Comparison of ENCODE assay signal across 8 cellular contexts in genomic region chr12:460301-461230, GRCh38. TPM values are rescaled to one million over a fixed set of nuclear protein-coding genes. Genes with fewer than 3 reads are reported as not detected.
A peak's percentile ranks its signal among the peaks of the same experiment; 100 is the strongest.
DNase-seq lines count a peak whose midpoint lies in the region; ATAC-seq and TF ChIP-seq lines count a peak whose summit lies in the region.

No MANE protein-coding gene starts in this region.

- ATAC-seq in activated CD8-positive, alpha-beta T cell treated with anti-CD3 and anti-CD28 coated beads, Interleukin-2, amount 10 ng/mL, durations not matched to agents 7 days and 5 days, result peak; percentile 82
- no peak for ATAC-seq in GM21515 (IDR thresholded peaks at IDR 0.05; ENCODE audit: unreplicated experiment)

- H3K27me3 Mint-ChIP-seq in activated CD8-positive, alpha-beta T cell treated with anti-CD3 and anti-CD28 coated beads, Interleukin-2, amount 10 ng/mL, durations not matched to agents 7 days and 5 days (ENCODE audit: low read depth), result peaks cover 71% of the 10 kb centered on the region

- no peaks in the 10 kb centered on the region for H3K9me3 Mint-ChIP-seq in activated CD8-positive, alpha-beta T cell treated with anti-CD3 and anti-CD28 coated beads, Interleukin-2, amount 10 ng/mL, durations not matched to agents 7 days and 5 days (ENCODE audit: insufficient read depth)

- H3K4me1 Mint-ChIP-seq in activated CD8-positive, alpha-beta T cell treated with anti-CD3 and anti-CD28 coated beads, Interleukin-2, amount 10 ng/mL, durations not matched to agents 7 days and 5 days (ENCODE audit: low read depth), result peaks cover 9% of the 10 kb centered on the region

- peak overlapping the region; percentile 73 for H3K4me3 Mint-ChIP-seq in activated CD8-positive, alpha-beta T cell treated with anti-CD3 and anti-CD28 coated beads, Interleukin-2, amount 10 ng/mL, durations not matched to agents 7 days and 5 days

- H2AFZ ChIP-seq in ACC112 (ENCODE audit: low read length, unreplicated experiment), result peak overlapping the region; percentile 19

- H3K27ac Mint-ChIP-seq in activated CD8-positive, alpha-beta T cell treated with anti-CD3 and anti-CD28 coated beads, Interleukin-2, amount 10 ng/mL, durations not matched to agents 7 days and 5 days, result no peak overlapping the region

- no peaks in the 10 kb centered on the region for H3K79me2 ChIP-seq in ACC112 (ENCODE audit: control insufficient read depth, insufficient read depth, low read length, unreplicated experiment)

- H3K4me3 ChIP-seq in ACC112 (ENCODE audit: low read depth, low read length) (peak overlapping the region; percentile 68; the same call in 1 of the 2 replicates), HL-60 (replicated peaks; ENCODE audit: insufficient read depth, low read length) (peak overlapping the region; percentile 30), epithelial cell of proximal tubule (ENCODE audit: low read depth, low read length) (peak overlapping the region; percentile 54), neutrophil (ENCODE audit: low read depth in 1 of 2, low read length in 1 of 2) (peak overlapping the region; percentile 28 to 48)

- H3K36me3 Mint-ChIP-seq in activated CD8-positive, alpha-beta T cell treated with anti-CD3 and anti-CD28 coated beads, Interleukin-2, amount 10 ng/mL, durations not matched to agents 7 days and 5 days (ENCODE audit: low read depth), result no peaks in the 10 kb centered on the region

- no peak for TF ChIP-seq CTCF in HL-60 (IDR thresholded peaks at IDR 0.05; ENCODE audit: insufficient read depth, low read length)
- no peak for TF ChIP-seq CTCF in epithelial cell of proximal tubule (conservative IDR thresholded peaks at IDR 0.05; ENCODE audit: low read depth, low read length)
- TF ChIP-seq CTCF in neutrophil (IDR thresholded peaks at IDR 0.05), result no peak

- POLR2A ChIA-PET in activated CD8-positive, alpha-beta T cell treated with anti-CD3 and anti-CD28 coated beads, Interleukin-2, amount 10 ng/mL, durations not matched to agents 7 days and 5 days (lab: Charles Lee), result interaction anchor here (0.9 kb wide), 1 partner anchor 59 kb away, joined by 3 read pairs; the partner anchor contains the start of gene CCDC77

- no peaks in the 10 kb centered on the region for H3K9me3 ChIP-seq in neutrophil

- H3K36me3 ChIP-seq in ACC112 (ENCODE audit: insufficient read depth, low read length), result no peaks in the 10 kb centered on the region
- H3K36me3 ChIP-seq in neutrophil, result no peaks in the 10 kb centered on the region

- DNase-seq in HL-60 (ENCODE audit: low read depth in 1 of 2, low spot score in 1 of 2), result no peak
- peak; percentile 52 for DNase-seq in activated CD8-positive, alpha-beta T cell treated with anti-CD3 and anti-CD28 coated beads, Interleukin-2, amount 10 ng/mL, durations not matched to agents 7 days and 5 days
- no peak for DNase-seq in epithelial cell of proximal tubule (ENCODE audit: low read depth)
- no peak for DNase-seq in NCI-H510A (lab: John Stamatoyannopoulos, UW)
- no peak for DNase-seq in GM19238 (ENCODE audit: insufficient read length, low spot score)

- H3K27me3 ChIP-seq in ACC112 (ENCODE audit: insufficient read depth, low read length), result peaks cover 91% of the 10 kb centered on the region
- H3K27me3 ChIP-seq in HL-60 (ENCODE audit: insufficient read depth, poor library complexity, severe bottlenecking), result peaks cover 43% of the 10 kb centered on the region
- peaks cover 100% of the 10 kb centered on the region for H3K27me3 ChIP-seq in neutrophil

- H3K27ac ChIP-seq in ACC112 (ENCODE audit: low read depth, low read length), result no peak overlapping the region
- H3K27ac ChIP-seq in HL-60 (replicated peaks), result no peak overlapping the region
- no peak overlapping the region for H3K27ac ChIP-seq in neutrophil

- H3K4me1 ChIP-seq in ACC112 (ENCODE audit: control insufficient read depth, insufficient read depth, low read length, unreplicated experiment), result peaks cover 4% of the 10 kb centered on the region
- H3K4me1 ChIP-seq in neutrophil (ENCODE audit: control insufficient read depth in 1 of 2, insufficient read depth in 1 of 2, low read depth in 1 of 2, low read length in 1 of 2), result peaks cover 4 to 16% of the 10 kb centered on the region in 2 experiments

- CTCF ChIA-PET in activated CD8-positive, alpha-beta T cell treated with anti-CD3 and anti-CD28 coated beads, Interleukin-2, amount 10 ng/mL, durations not matched to agents 7 days and 5 days (lab: Charles Lee), result interaction anchor here (1.7 to 2.5 kb wide), 2 partner anchors 87 kb away, joined by 5 to 11 read pairs; no protein-coding TSS in a partner anchor

RNA-seq across cellular contexts. Expression of gene B4GALNT3, which starts 0.8 kb away (rescaled TPM):
- 10 to 100 TPM; 10.9 to 11.1 TPM for total RNA-seq in activated CD8-positive, alpha-beta T cell treated with anti-CD3 and anti-CD28 coated beads, Interleukin-2, amount 10 ng/mL, durations not matched to agents 7 days and 5 days
- 5.0 and 7.1 TPM in 2 replicates for total RNA-seq in epithelial cell of proximal tubule

RNA-seq across cellular contexts. Expression of gene CCDC77, which starts 59.1 kb away (rescaled TPM):
- 10 to 100 TPM; 16.8 to 18.9 TPM for total RNA-seq in activated CD8-positive, alpha-beta T cell treated with anti-CD3 and anti-CD28 coated beads, Interleukin-2, amount 10 ng/mL, durations not matched to agents 7 days and 5 days
- total RNA-seq in epithelial cell of proximal tubule, result 9.5 and 14.0 TPM in 2 replicates
